ENCODE assay signal across 14 cellular contexts in the genomic region with DNA sequence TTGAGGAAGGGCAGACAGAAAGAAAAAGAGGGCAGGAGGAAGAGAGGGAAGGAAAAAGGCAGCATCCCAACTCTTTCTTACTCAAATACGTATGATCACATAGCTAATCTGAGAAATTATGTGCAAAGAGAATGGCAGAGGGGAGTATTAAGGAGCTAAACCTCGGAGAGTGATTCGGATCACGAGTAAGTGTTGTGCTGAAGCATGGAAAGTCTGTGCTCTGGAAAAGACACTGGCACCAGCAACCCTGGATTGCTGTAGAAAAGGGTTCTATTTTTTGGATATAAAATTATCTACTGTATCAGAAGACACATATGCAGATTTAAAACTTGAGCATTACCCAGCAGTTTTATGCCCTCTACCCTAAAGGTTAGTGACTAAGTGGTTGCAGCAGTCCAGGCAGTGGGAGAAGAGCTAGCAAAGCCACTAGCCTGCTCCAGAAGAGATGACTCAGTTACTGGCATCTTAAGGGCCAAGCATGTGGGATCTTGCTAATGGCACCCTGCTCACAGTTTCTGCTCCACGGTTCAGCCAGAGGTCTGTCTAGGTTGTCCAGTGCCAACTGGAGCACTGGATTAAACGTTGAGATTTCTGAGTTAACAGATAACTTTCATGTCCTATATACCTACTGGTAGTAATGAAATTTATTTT.
DNase-seq lines count a peak whose midpoint lies in the region; ATAC-seq and TF ChIP-seq lines count a peak whose summit lies in the region.
"Had no signal": no experiment of that assay in that cellular context is flagged by ENCODE, and none has a peak within 500 bp of the region (broad histone marks: within the 10 kb centered on the region; RNA-seq: fewer than 3 reads in every experiment).

No MANE protein-coding gene starts in this region.

- DNase-seq in ACHN (peak; percentile 72), HS-5 (ENCODE audit: low read depth) (peak; percentile 75), mammary epithelial cell (peak; percentile 87), left lung (no peak), spleen (no peak), immature natural killer cell (no peak)
- no peak for DNase-seq in stimulated activated CD4-positive, alpha-beta T cell treated with anti-CD3 and anti-CD28 coated beads, Interleukin-2, amount 100 ng/mL, for 24 hours
- DNase-seq: activated CD4-positive, alpha-beta T cell treated with anti-CD3 and anti-CD28 coated beads, Interleukin-2, amount 50 U/mL, for 4 hours; dermis blood vessel endothelial cell; NCI-H748 treated with DMSO at 0.1 percent for 48 hours had no signal

- ATAC-seq in left lung (peak; percentile 64), GM18867 (IDR thresholded peaks at IDR 0.05; ENCODE audit: unreplicated experiment) (no peak)
- ATAC-seq: stimulated activated effector memory CD8-positive, alpha-beta T cell treated with anti-CD3 and anti-CD28 coated beads, Interleukin-12 subunit alpha, Interleukin-12 subunit beta, amount 100 ng/mL, for 72 hours had no signal

- in situ Hi-C loops in ACHN (cut with HindIII; ENCODE audit: low pct_ligation_motif_present, low pct_unique_long_range_greater_than_20kb, low sequenced_read_pairs) (no loop called here), mammary epithelial cell (cut with MboI; ENCODE audit: low sequenced_read_pairs in 2 of 2) (no loop called here)

- WGBS in mammary epithelial cell (ENCODE audit: low coverage, missing lambda C conversion rate): 59% methylated on average over 6 of the region's 6 CpGs
- 93 to 97% (median 94%) methylated on average over 6 of the region's 6 CpGs for WGBS in spleen, 5 donors

- H3K9me3 Mint-ChIP-seq in immature natural killer cell: no peaks in the 10 kb centered on the region
- H3K9me3 Mint-ChIP-seq: nephron; stimulated activated effector memory CD8-positive, alpha-beta T cell treated with anti-CD3 and anti-CD28 coated beads, Interleukin-12 subunit alpha, Interleukin-12 subunit beta, amount 100 ng/mL, for 72 hours had no signal

- H3K27me3 ChIP-seq in mammary epithelial cell (ENCODE audit: insufficient read depth, low read length) (no peaks in the 10 kb centered on the region), left lung (no peaks in the 10 kb centered on the region), spleen (replicated peaks in 1 of 7) (no peaks in the 10 kb centered on the region)

- TF ChIP-seq POLR2A in spleen (IDR thresholded peaks at IDR 0.05): no peak

- H3K4me1 ChIP-seq in mammary epithelial cell (ENCODE audit: insufficient read depth, low read length) (peaks cover 11% of the 10 kb centered on the region), left lung (no peaks in the 10 kb centered on the region), spleen (no peaks in the 10 kb centered on the region)

- CTCF ChIA-PET in mammary epithelial cell (lab: Charles Lee; ENCODE audit: low non-redundant PET): interaction anchor here (0.5 kb wide), 1 partner anchor 173 kb away, joined by 3 read pairs; no protein-coding TSS in a partner anchor

- no peak overlapping the region for H3K9ac ChIP-seq in mammary epithelial cell (ENCODE audit: insufficient read depth, low read length)

- H3K4me1 Mint-ChIP-seq in immature natural killer cell: no peaks in the 10 kb centered on the region
- H3K4me1 Mint-ChIP-seq: B cell; nephron; stimulated activated effector memory CD8-positive, alpha-beta T cell treated with anti-CD3 and anti-CD28 coated beads, Interleukin-12 subunit alpha, Interleukin-12 subunit beta, amount 100 ng/mL, for 72 hours had no signal

- no peak overlapping the region for H2AFZ ChIP-seq in mammary epithelial cell (ENCODE audit: low read depth, low read length)

- no peak overlapping the region for H3K27ac Mint-ChIP-seq in immature natural killer cell
- H3K27ac Mint-ChIP-seq: B cell; nephron; stimulated activated effector memory CD8-positive, alpha-beta T cell treated with anti-CD3 and anti-CD28 coated beads, Interleukin-12 subunit alpha, Interleukin-12 subunit beta, amount 100 ng/mL, for 72 hours had no signal

- intact Hi-C loops in mammary epithelial cell (cut with micrococcal nuclease) (no loop called here), left lung (cut with DNase I) (no loop called here), spleen (cut with DNase I; ENCODE audit: low total_unique reads) (no loop called here)

- TF ChIP-seq CTCF in mammary epithelial cell (conservative IDR thresholded peaks at IDR 0.05 in 1 of 2, IDR thresholded peaks at IDR 0.05 in 1 of 2; ENCODE audit: extremely low read depth in 1 of 2, insufficient read depth in 1 of 2, low read depth in 1 of 2, low read length in 2 of 2) (no peak), left lung (IDR thresholded peaks at IDR 0.05) (no peak), spleen (IDR thresholded peaks at IDR 0.05 in 8 of 11, conservative IDR thresholded peaks at IDR 0.05 in 3 of 11) (no peak)

- H3K27ac ChIP-seq in mammary epithelial cell (ENCODE audit: insufficient read depth, low read depth, low read length) (no peak overlapping the region), left lung (no peak overlapping the region), spleen (no peak overlapping the region)

- H4K20me1 ChIP-seq in mammary epithelial cell (ENCODE audit: insufficient read depth, low read length): no peaks in the 10 kb centered on the region

- no peaks in the 10 kb centered on the region for H3K27me3 Mint-ChIP-seq in immature natural killer cell (ENCODE audit: low read depth in 3 of 3)
- H3K27me3 Mint-ChIP-seq: B cell had no signal

- peak overlapping the region; percentile 29 for H3K4me2 ChIP-seq in mammary epithelial cell (ENCODE audit: insufficient read depth, low read depth, low read length)

- BruUV-seq in mammary epithelial cell (replicated peaks; lab: Mats Ljungman, UMichigan): no TSS peak

- H3K4me3 ChIP-seq in mammary epithelial cell (replicated peaks in 1 of 3; ENCODE audit: insufficient read depth in 1 of 3, low read depth in 2 of 3, low read length in 3 of 3) (no peak overlapping the region), left lung (no peak overlapping the region), spleen (no peak overlapping the region)

- H3K36me3 ChIP-seq in mammary epithelial cell (ENCODE audit: insufficient read depth, low read length): no peaks in the 10 kb centered on the region
- H3K36me3 ChIP-seq in left lung: peaks cover 0 to 28% of the 10 kb centered on the region in 2 donors
- peaks cover 0 to 58% (median 9%) of the 10 kb centered on the region in 6 donors for H3K36me3 ChIP-seq in spleen

- H3K9me3 ChIP-seq in mammary epithelial cell (replicated peaks; ENCODE audit: insufficient read depth, low read length) (no peaks in the 10 kb centered on the region), left lung (no peaks in the 10 kb centered on the region), spleen (no peaks in the 10 kb centered on the region)

- no peak overlapping the region for H3K4me3 Mint-ChIP-seq in immature natural killer cell
- H3K4me3 Mint-ChIP-seq: B cell; nephron; stimulated activated effector memory CD8-positive, alpha-beta T cell treated with anti-CD3 and anti-CD28 coated beads, Interleukin-12 subunit alpha, Interleukin-12 subunit beta, amount 100 ng/mL, for 72 hours had no signal

- H3K79me2 ChIP-seq in mammary epithelial cell (ENCODE audit: insufficient read depth, low read length): no peaks in the 10 kb centered on the region

- dilution Hi-C loops in mammary epithelial cell (cut with HindIII; ENCODE audit: low sequenced_read_pairs): no loop called here

- peaks cover 10 to 26% (median 24%) of the 10 kb centered on the region in 3 donors for H3K36me3 Mint-ChIP-seq in immature natural killer cell
- H3K36me3 Mint-ChIP-seq: stimulated activated effector memory CD8-positive, alpha-beta T cell treated with anti-CD3 and anti-CD28 coated beads, Interleukin-12 subunit alpha, Interleukin-12 subunit beta, amount 100 ng/mL, for 72 hours had no signal

Comparison
In these comparisons a context has a peak if more than half of its experiments do, and no peak if none do; other contexts are left out.
1. DNase-seq: peak in ACHN (single experiment), HS-5 (single experiment) and mammary epithelial cell (single experiment); none in left lung (0 of 2), stimulated activated CD4-positive, alpha-beta T cell treated with anti-CD3 and anti-CD28 coated beads, Interleukin-2, amount 100 ng/mL, for 24 hours (0 of 2), spleen (single experiment) and immature natural killer cell (0 of 3).